In genomic region chr1:180229483-180230415, GRCh38 we compare ENCODE assay signal across 8 cellular contexts. TPM values are rescaled to one million over a fixed set of nuclear protein-coding genes. Genes with fewer than 3 reads are reported as not detected.
DNase-seq lines count a peak whose midpoint lies in the region; ATAC-seq and TF ChIP-seq lines count a peak whose summit lies in the region.

Gene LHX4 (plus strand): TSS chr1:180230264. CDS start chr1:180230530, 266 bp downstream.

- H3K4me1 ChIP-seq in CD8-positive, alpha-beta memory T cell (ENCODE audit: insufficient read depth, low read length), result peaks cover 24% of the 10 kb centered on the region
- H3K4me1 ChIP-seq in gastroesophageal sphincter, result peaks cover 0 to 59% (median 41%) of the 10 kb centered on the region in 3 donors
- H3K4me1 ChIP-seq in osteoblast (ENCODE audit: insufficient read depth, low read length), result peaks cover 12% of the 10 kb centered on the region

- ATAC-seq in GM21619 (IDR thresholded peaks at IDR 0.05; ENCODE audit: unreplicated experiment), result peak; percentile 49
- peak; percentile 20 for ATAC-seq in gastroesophageal sphincter
- ATAC-seq in GM21786 (IDR thresholded peaks at IDR 0.05; ENCODE audit: unreplicated experiment), result no peak

- CTCF ChIA-PET in CD8-positive, alpha-beta memory T cell (lab: Charles Lee), result no interaction called here

- peak within 1 kb of the TSS; percentile 75 to 88 (median 81) for H3K4me3 Mint-ChIP-seq in CD8-positive, alpha-beta memory T cell

- H3K27ac ChIP-seq in CD8-positive, alpha-beta memory T cell (ENCODE audit: low read depth, low read length), result no peak within 1 kb of the TSS
- H3K27ac ChIP-seq in gastroesophageal sphincter (no peak within 1 kb of the TSS), osteoblast (ENCODE audit: low read depth, low read length) (no peak within 1 kb of the TSS)

- no peaks in the 10 kb centered on the region for H3K36me3 Mint-ChIP-seq in CD8-positive, alpha-beta memory T cell

- no peaks in the 10 kb centered on the region for H3K9me3 Mint-ChIP-seq in CD8-positive, alpha-beta memory T cell

- peaks cover 2% of the 10 kb centered on the region for H4K20me1 ChIP-seq in osteoblast (ENCODE audit: insufficient read depth, low read length)

- peaks cover 22 to 50% (median 26%) of the 10 kb centered on the region in 3 donors for H3K4me1 Mint-ChIP-seq in CD8-positive, alpha-beta memory T cell

- peak within 1 kb of the TSS; percentile 62 for H3K4me3 ChIP-seq in CD8-positive, alpha-beta memory T cell (ENCODE audit: low read length)
- H3K4me3 ChIP-seq in gastroesophageal sphincter (peak within 1 kb of the TSS; percentile 43 to 62), osteoblast (ENCODE audit: insufficient read depth, low read length) (peak within 1 kb of the TSS; percentile 70)

- no peaks in the 10 kb centered on the region for H3K79me2 ChIP-seq in osteoblast (ENCODE audit: insufficient read depth, low read length)

- no peaks in the 10 kb centered on the region for H3K36me3 ChIP-seq in CD8-positive, alpha-beta memory T cell (ENCODE audit: insufficient read depth, low read length)
- H3K36me3 ChIP-seq in gastroesophageal sphincter, result no peaks in the 10 kb centered on the region
- no peaks in the 10 kb centered on the region for H3K36me3 ChIP-seq in osteoblast (ENCODE audit: insufficient read depth, low read length)

- TF ChIP-seq EP300 in gastroesophageal sphincter (IDR thresholded peaks at IDR 0.05), result no peak

- peak within 1 kb of the TSS; percentile 94 for H3K4me2 ChIP-seq in osteoblast (ENCODE audit: insufficient read depth, low read length)

- peaks cover 61 to 81% of the 10 kb centered on the region in 2 donors for H3K27me3 Mint-ChIP-seq in CD8-positive, alpha-beta memory T cell

- TF ChIP-seq POLR2A in gastroesophageal sphincter (IDR thresholded peaks at IDR 0.05), result no peak

- TF ChIP-seq CTCF in gastroesophageal sphincter (IDR thresholded peaks at IDR 0.05) (no peak), osteoblast (IDR thresholded peaks at IDR 0.05; ENCODE audit: extremely low read depth, low read depth, low read length) (no peak)

- POLR2A ChIA-PET in CD8-positive, alpha-beta memory T cell (lab: Charles Lee), result no interaction called here

- H3K27ac Mint-ChIP-seq in CD8-positive, alpha-beta memory T cell, result no peak within 1 kb of the TSS

- WGBS in gastroesophageal sphincter (ENCODE audit: low coverage in 1 of 2), 2 donors, result 0% methylated on average over 5 of the region's 105 CpGs; no CpG with 5 or more reads in 1 of the 2 donors

- peak within 1 kb of the TSS; percentile 89 for H2AFZ ChIP-seq in osteoblast (ENCODE audit: low read length)

- no peaks in the 10 kb centered on the region for H3K9me3 ChIP-seq in CD8-positive, alpha-beta memory T cell (ENCODE audit: low read length)
- H3K9me3 ChIP-seq in gastroesophageal sphincter, result no peaks in the 10 kb centered on the region
- no peaks in the 10 kb centered on the region for H3K9me3 ChIP-seq in osteoblast (ENCODE audit: low read depth, low read length)

- peaks cover 55% of the 10 kb centered on the region for H3K27me3 ChIP-seq in CD8-positive, alpha-beta memory T cell (ENCODE audit: insufficient read depth, low read length, poor library complexity, severe bottlenecking)
- peaks cover 100% of the 10 kb centered on the region for H3K27me3 ChIP-seq in gastroesophageal sphincter
- peaks cover 91% of the 10 kb centered on the region for H3K27me3 ChIP-seq in osteoblast (ENCODE audit: insufficient read depth, low read length)

- no peak for DNase-seq in CD8-positive, alpha-beta memory T cell
- DNase-seq in NCI-H2196 (lab: John Stamatoyannopoulos, UW; ENCODE audit: unreplicated experiment), result peak; percentile 66
- DNase-seq in activated CD8-positive, alpha-beta memory T cell treated with anti-CD3 and anti-CD28 coated beads for 24 hours, result peak; percentile 66
- DNase-seq in osteoblast (ENCODE audit: insufficient read length, low spot score, missing footprints), result peak; percentile 95
- DNase-seq in ureter (ENCODE audit: low spot score), result no peak

RNA-seq across cellular contexts. Expression of gene LHX4, which starts in this region (rescaled TPM):
- total RNA-seq in CD8-positive, alpha-beta memory T cell, result not detected
- polyA plus RNA-seq in CD8-positive, alpha-beta memory T cell, result 0.08 TPM
- total RNA-seq in gastroesophageal sphincter (not detected), osteoblast (not detected in 2 replicates), ureter (not detected)

Comparison
In these comparisons a context has a peak if more than half of its experiments do, and no peak if none do; other contexts are left out.
1. Peak in ATAC-seq and H3K4me3 ChIP-seq in gastroesophageal sphincter; RNA of the gene not detected or under 1 TPM.
2. Peak in DNase-seq, H3K4me3 ChIP-seq and H3K4me2 ChIP-seq in osteoblast; RNA of the gene not detected or under 1 TPM.
3. DNase-seq: peak in NCI-H2196 (single experiment) and activated CD8-positive, alpha-beta memory T cell treated with anti-CD3 and anti-CD28 coated beads for 24 hours (single experiment); none in CD8-positive, alpha-beta memory T cell (0 of 5) and ureter (single experiment).
4. Peak in every context shown above with its lines, with median percentiles within 50 percentile points of each other: H3K4me3 ChIP-seq.